In the genomic region with DNA sequence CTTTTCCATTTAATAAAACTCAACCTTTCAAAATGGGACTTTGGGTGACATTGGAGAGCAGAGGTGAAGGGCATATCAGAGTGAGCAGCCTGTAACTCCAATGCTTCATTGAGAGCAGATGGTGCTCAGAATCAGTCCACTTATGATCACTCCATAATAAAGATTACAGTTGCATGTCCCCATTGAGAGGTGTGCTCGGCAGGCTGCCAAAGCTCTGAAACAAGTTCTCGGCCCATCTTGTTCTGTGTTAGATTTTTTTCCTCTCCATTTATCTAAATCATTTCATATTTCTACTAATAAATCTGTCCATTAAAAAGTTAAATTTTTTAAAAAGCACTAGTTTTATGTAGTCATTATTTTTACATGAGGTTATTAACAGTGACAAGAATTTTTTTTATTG, we compare ENCODE assay signal across 9 cellular contexts.
"Had no signal": no experiment of that assay in that cellular context is flagged by ENCODE, and none has a peak within 500 bp of the region (broad histone marks: within the 10 kb centered on the region; RNA-seq: fewer than 3 reads in every experiment).

No MANE protein-coding gene starts in this region.

- ATAC-seq: activated CD4-positive, alpha-beta T cell treated with anti-CD3 and anti-CD28 coated beads for 36 hours; activated CD8-positive, alpha-beta memory T cell treated with anti-CD3 and anti-CD28 coated beads, Interleukin-2, amount 10 ng/mL, durations not matched to agents 7 days and 5 days; left colon; right lobe of liver; upper lobe of right lung had no signal

- DNase-seq: activated CD4-positive, alpha-beta memory T cell treated with anti-CD3 and anti-CD28 coated beads for 36 hours; activated CD4-positive, alpha-beta T cell treated with anti-CD3 and anti-CD28 coated beads for 36 hours; activated CD8-positive, alpha-beta memory T cell treated with anti-CD3 and anti-CD28 coated beads, Interleukin-2, amount 10 ng/mL, durations not matched to agents 7 days and 5 days; activated naive CD4-positive, alpha-beta T cell treated with anti-CD3 and anti-CD28 coated beads, Interleukin-2, amount 10 ng/mL, durations not matched to agents 7 days and 5 days; activated T-cell treated with anti-CD3 and anti-CD28 coated beads, Interleukin-2, amount 50 U/mL, for 1 hour; effector memory CD4-positive, alpha-beta T cell; left colon; right lobe of liver; upper lobe of right lung had no signal
